Comparison of ENCODE assay signal across 25 cellular contexts in genomic region chr19:29510701-29511265, GRCh38. TPM values are rescaled to one million over a fixed set of nuclear protein-coding genes. Genes with fewer than 3 reads are reported as not detected.
"Had no signal": no experiment of that assay in that cellular context is flagged by ENCODE, and none has a peak within 500 bp of the region (broad histone marks: within the 10 kb centered on the region; RNA-seq: fewer than 3 reads in every experiment).

No MANE protein-coding gene starts in this region.

- H3K9me3 ChIP-seq: ascending aorta had no signal

- H3K27me3 ChIP-seq: ascending aorta, brain microvascular endothelial cell, foreskin keratinocyte had no signal

- H3K36me3 Mint-ChIP-seq: activated naive CD4-positive, alpha-beta T cell treated with anti-CD3 and anti-CD28 coated beads, Interleukin-2, amount 50 U/mL, for 24 hours had no signal

- H3K9me3 Mint-ChIP-seq: activated naive CD4-positive, alpha-beta T cell treated with anti-CD3 and anti-CD28 coated beads, Interleukin-2, amount 50 U/mL, for 24 hours; activated T-cell treated with anti-CD3 and anti-CD28 coated beads, Interleukin-2, amount 50 U/mL, for 24 hours; nephron; stimulated activated naive CD8-positive, alpha-beta T cell treated with anti-CD3 and anti-CD28 coated beads, Interleukin-15, amount 100 ng/mL, for 72 hours had no signal

- H3K4me1 Mint-ChIP-seq: activated B cell treated with CpG ODN at 0.5 μM for 24 hours; activated CD4-positive, alpha-beta T cell treated with anti-CD3 and anti-CD28 coated beads for 36 hours; activated naive CD4-positive, alpha-beta T cell treated with anti-CD3 and anti-CD28 coated beads, Interleukin-2, amount 50 U/mL, for 24 hours; nephron; stimulated activated naive CD8-positive, alpha-beta T cell treated with anti-CD3 and anti-CD28 coated beads, Interleukin-15, amount 100 ng/mL, for 72 hours had no signal

- H3K36me3 ChIP-seq: ascending aorta, brain microvascular endothelial cell, tibial nerve had no signal

- DNase-seq: activated B cell treated with CpG ODN at 0.5 μM for 24 hours; activated CD4-positive, alpha-beta T cell treated with anti-CD3 and anti-CD28 coated beads for 36 hours; activated CD4-positive, alpha-beta T cell treated with anti-CD3 and anti-CD28 coated beads, Interleukin-2, amount 50 U/mL, for 4 hours; activated CD8-positive, alpha-beta memory T cell treated with anti-CD3 and anti-CD28 coated beads for 24 hours; activated CD8-positive, alpha-beta memory T cell treated with anti-CD3 and anti-CD28 coated beads, Interleukin-2, amount 50 U/mL, for 4 hours; activated T-cell treated with anti-CD3 and anti-CD28 coated beads, Interleukin-2, amount 50 U/mL, for 24 hours; brain microvascular endothelial cell; caudate nucleus; dermis blood vessel endothelial cell; effector CD8-positive, alpha-beta T cell; foreskin keratinocyte; occipital lobe; stimulated activated CD4-positive, alpha-beta T cell treated with anti-CD3 and anti-CD28 coated beads, Interleukin-12 subunit alpha, Interleukin-12 subunit beta, amount 100 ng/mL, for 4 hours; stimulated activated naive CD8-positive, alpha-beta T cell treated with anti-CD3 and anti-CD28 coated beads, Interleukin-15, amount 100 ng/mL, for 72 hours; T-helper 1 cell; T1000 had no signal

- H3K4me3 ChIP-seq: ascending aorta, tibial nerve had no signal

- H3K27me3 Mint-ChIP-seq: memory B cell had no signal

- H3K27ac Mint-ChIP-seq: activated B cell treated with CpG ODN at 0.5 μM for 24 hours; activated CD4-positive, alpha-beta T cell treated with anti-CD3 and anti-CD28 coated beads for 36 hours; activated naive CD4-positive, alpha-beta T cell treated with anti-CD3 and anti-CD28 coated beads, Interleukin-2, amount 50 U/mL, for 24 hours; activated T-cell treated with anti-CD3 and anti-CD28 coated beads, Interleukin-2, amount 50 U/mL, for 24 hours; memory B cell; nephron; progenitor cell of endocrine pancreas; stimulated activated naive CD8-positive, alpha-beta T cell treated with anti-CD3 and anti-CD28 coated beads, Interleukin-15, amount 100 ng/mL, for 72 hours had no signal

- H3K4me1 ChIP-seq: ascending aorta, foreskin keratinocyte, tibial nerve had no signal

- H3K4me3 Mint-ChIP-seq: activated B cell treated with CpG ODN at 0.5 μM for 24 hours; activated CD4-positive, alpha-beta T cell treated with anti-CD3 and anti-CD28 coated beads for 36 hours; activated naive CD4-positive, alpha-beta T cell treated with anti-CD3 and anti-CD28 coated beads, Interleukin-2, amount 50 U/mL, for 24 hours; activated T-cell treated with anti-CD3 and anti-CD28 coated beads, Interleukin-2, amount 50 U/mL, for 24 hours; memory B cell; nephron; stimulated activated naive CD8-positive, alpha-beta T cell treated with anti-CD3 and anti-CD28 coated beads, Interleukin-15, amount 100 ng/mL, for 72 hours had no signal

- H3K27ac ChIP-seq: ascending aorta, brain microvascular endothelial cell, foreskin keratinocyte, tibial nerve had no signal

- ATAC-seq: activated CD4-positive, alpha-beta T cell treated with anti-CD3 and anti-CD28 coated beads for 36 hours; foreskin keratinocyte; stimulated activated naive CD8-positive, alpha-beta T cell treated with anti-CD3 and anti-CD28 coated beads, Interleukin-15, amount 100 ng/mL, for 72 hours had no signal

RNA-seq across cellular contexts. Expression of gene VSTM2B, which starts 15.0 kb away (rescaled TPM):
- total RNA-seq: activated B cell treated with CpG ODN at 0.5 μM for 24 hours; activated CD4-positive, alpha-beta T cell treated with anti-CD3 and anti-CD28 coated beads for 36 hours; ascending aorta; dermis blood vessel endothelial cell; foreskin keratinocyte; glomerular endothelial cell; liver; myocyte; progenitor cell of endocrine pancreas; tibial nerve had no signal
